Comparison of ENCODE assay signal across 1 cellular context in genomic region chr19:33350538-33351309, GRCh38.
A peak's percentile ranks its signal among the peaks of the same experiment; 100 is the strongest.
TF ChIP-seq lines count a peak whose summit lies in the region.

No MANE protein-coding gene starts in this region.

TF ChIP-seq in HepG2, 621 proteins besides CTCF, POLR2A, EP300 and RAD21:
- TF ChIP-seq, protein P1, sequence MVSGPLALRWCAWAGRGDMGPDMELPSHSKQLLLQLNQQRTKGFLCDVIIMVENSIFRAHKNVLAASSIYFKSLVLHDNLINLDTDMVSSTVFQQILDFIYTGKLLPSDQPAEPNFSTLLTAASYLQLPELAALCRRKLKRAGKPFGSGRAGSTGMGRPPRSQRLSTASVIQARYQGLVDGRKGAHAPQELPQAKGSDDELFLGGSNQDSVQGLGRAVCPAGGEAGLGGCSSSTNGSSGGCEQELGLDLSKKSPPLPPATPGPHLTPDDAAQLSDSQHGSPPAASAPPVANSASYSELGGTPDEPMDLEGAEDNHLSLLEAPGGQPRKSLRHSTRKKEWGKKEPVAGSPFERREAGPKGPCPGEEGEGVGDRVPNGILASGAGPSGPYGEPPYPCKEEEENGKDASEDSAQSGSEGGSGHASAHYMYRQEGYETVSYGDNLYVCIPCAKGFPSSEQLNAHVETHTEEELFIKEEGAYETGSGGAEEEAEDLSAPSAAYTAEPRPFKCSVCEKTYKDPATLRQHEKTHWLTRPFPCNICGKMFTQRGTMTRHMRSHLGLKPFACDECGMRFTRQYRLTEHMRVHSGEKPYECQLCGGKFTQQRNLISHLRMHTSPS (CRISPR knock-in tag; IDR thresholded peaks at IDR 0.05; ENCODE audit: low read depth), result no peak
- TF ChIP-seq ZNF343 (CRISPR knock-in tag; IDR thresholded peaks at IDR 0.05) (no peak), CBX5 (CRISPR knock-in tag; IDR thresholded peaks at IDR 0.05; ENCODE audit: borderline replicate concordance) (no peak), ZNF468 (CRISPR knock-in tag; IDR thresholded peaks at IDR 0.05) (no peak), ONECUT2 (CRISPR knock-in tag; IDR thresholded peaks at IDR 0.05) (no peak), ZNF121 (CRISPR knock-in tag; IDR thresholded peaks at IDR 0.05) (peak; percentile 71; the same call in 1 of the 2 replicates), ZNF674 (CRISPR knock-in tag; IDR thresholded peaks at IDR 0.05; ENCODE audit: low read depth) (no peak), ZNF460 (CRISPR knock-in tag; IDR thresholded peaks at IDR 0.05; ENCODE audit: borderline replicate concordance) (peak; percentile 75; the same call in 1 of the 2 replicates)
TF ChIP-seq in HepG2: peak in this region for 2.
